In genomic region chr11:66745356-66746235, GRCh38 we compare ENCODE assay signal across 7 cellular contexts. TPM values are rescaled to one million over a fixed set of nuclear protein-coding genes. Genes with fewer than 3 reads are reported as not detected.
DNase-seq lines count a peak whose midpoint lies in the region; ATAC-seq and TF ChIP-seq lines count a peak whose summit lies in the region.

No MANE protein-coding gene starts in this region.

- H3K36me3 Mint-ChIP-seq in activated naive CD8-positive, alpha-beta T cell treated with anti-CD3 and anti-CD28 coated beads, Interleukin-2, amount 10 ng/mL, durations not matched to agents 7 days and 5 days = no peaks in the 10 kb centered on the region

- H3K4me2 ChIP-seq in OCI-LY3 (ENCODE audit: low read length) = peak overlapping the region; percentile 97

- H3K27me3 ChIP-seq in OCI-LY3 (ENCODE audit: low read depth, low read length) (no peaks in the 10 kb centered on the region), iPS-18a (ENCODE audit: control insufficient read depth, insufficient read depth, low read length) (no peaks in the 10 kb centered on the region)

- H3K36me3 ChIP-seq in OCI-LY3 (replicated peaks; ENCODE audit: low read depth, low read length) = peaks cover 14% of the 10 kb centered on the region
- no peaks in the 10 kb centered on the region for H3K36me3 ChIP-seq in iPS-18a (ENCODE audit: control insufficient read depth, low read depth, low read length)

- H3K27ac ChIP-seq in OCI-LY3 (ENCODE audit: low read length) = peak overlapping the region; percentile 44
- no peak overlapping the region for H3K27ac ChIP-seq in iPS-18a (ENCODE audit: low read length)

- peak; percentile 26 for ATAC-seq in HG02970 (IDR thresholded peaks at IDR 0.05; ENCODE audit: low FRiP score, unreplicated experiment)
- peak; percentile 44 for ATAC-seq in activated naive CD8-positive, alpha-beta T cell treated with anti-CD3 and anti-CD28 coated beads, Interleukin-2, amount 10 ng/mL, durations not matched to agents 7 days and 5 days (ENCODE audit: low read depth)

- no peak overlapping the region; the same call in 1 of the 2 replicates for H2AFZ ChIP-seq in OCI-LY3 (ENCODE audit: low read depth, low read length)

- H3K4me3 Mint-ChIP-seq in activated naive CD8-positive, alpha-beta T cell treated with anti-CD3 and anti-CD28 coated beads, Interleukin-2, amount 10 ng/mL, durations not matched to agents 7 days and 5 days = peak overlapping the region; percentile 97

- H3K9ac ChIP-seq in OCI-LY3 (ENCODE audit: low read length) (peak overlapping the region; percentile 68), iPS-18a (ENCODE audit: low read length) (no peak overlapping the region)

- no peak for TF ChIP-seq CTCF in OCI-LY3 (IDR thresholded peaks at IDR 0.05; ENCODE audit: low read depth, low read length)

- H3K4me3 ChIP-seq in OCI-LY3 (ENCODE audit: low read length) (peak overlapping the region; percentile 80), iPS-18a (ENCODE audit: low read length) (peak overlapping the region; percentile 91)

- peak overlapping the region; percentile 71 for H3K27ac Mint-ChIP-seq in activated naive CD8-positive, alpha-beta T cell treated with anti-CD3 and anti-CD28 coated beads, Interleukin-2, amount 10 ng/mL, durations not matched to agents 7 days and 5 days

- H3K4me1 Mint-ChIP-seq in activated naive CD8-positive, alpha-beta T cell treated with anti-CD3 and anti-CD28 coated beads, Interleukin-2, amount 10 ng/mL, durations not matched to agents 7 days and 5 days = peaks cover 1% of the 10 kb centered on the region

- peaks cover 14% of the 10 kb centered on the region for H3K9me3 ChIP-seq in OCI-LY3 (ENCODE audit: insufficient read depth, low read length)
- H3K9me3 ChIP-seq in iPS-18a (ENCODE audit: control insufficient read depth, low read depth, low read length) = no peaks in the 10 kb centered on the region

- H3K4me1 ChIP-seq in OCI-LY3 (ENCODE audit: low read length) = peaks cover 18% of the 10 kb centered on the region
- H3K4me1 ChIP-seq in iPS-18a (ENCODE audit: control insufficient read depth, low read depth, low read length) = no peaks in the 10 kb centered on the region

- peaks cover 2% of the 10 kb centered on the region for H3K9me3 Mint-ChIP-seq in activated naive CD8-positive, alpha-beta T cell treated with anti-CD3 and anti-CD28 coated beads, Interleukin-2, amount 10 ng/mL, durations not matched to agents 7 days and 5 days

- H4K20me1 ChIP-seq in OCI-LY3 (ENCODE audit: insufficient read depth, low read length) = no peaks in the 10 kb centered on the region

- H3K27me3 Mint-ChIP-seq in activated naive CD8-positive, alpha-beta T cell treated with anti-CD3 and anti-CD28 coated beads, Interleukin-2, amount 10 ng/mL, durations not matched to agents 7 days and 5 days = peaks cover 2% of the 10 kb centered on the region

- POLR2A ChIA-PET in activated naive CD8-positive, alpha-beta T cell treated with anti-CD3 and anti-CD28 coated beads, Interleukin-2, amount 10 ng/mL, durations not matched to agents 7 days and 5 days (lab: Charles Lee) = no interaction called here

- TF ChIP-seq POLR2A in GM18526 (IDR thresholded peaks at IDR 0.05; ENCODE audit: extremely low read depth, insufficient read length) = peak; percentile 31

- peak; percentile 60 for DNase-seq in activated naive CD8-positive, alpha-beta T cell treated with anti-CD3 and anti-CD28 coated beads, Interleukin-2, amount 10 ng/mL, durations not matched to agents 7 days and 5 days
- DNase-seq in stimulated activated CD4-positive, alpha-beta T cell treated with anti-CD3 and anti-CD28 coated beads, Interleukin-12 subunit alpha, Interleukin-12 subunit beta, amount 100 ng/mL, for 4 hours = peak; percentile 41
- DNase-seq in HPDE6-E6E7 (ENCODE audit: extremely low spot score) = no peak

- H3K79me2 ChIP-seq in OCI-LY3 (ENCODE audit: low read length) = peaks cover 13% of the 10 kb centered on the region

RNA-seq across cellular contexts. Expression of gene SPTBN2, which starts 16.6 kb away (rescaled TPM):
- 1 to 10 TPM; 1.3 to 1.6 TPM for total RNA-seq in activated naive CD8-positive, alpha-beta T cell treated with anti-CD3 and anti-CD28 coated beads, Interleukin-2, amount 10 ng/mL, durations not matched to agents 7 days and 5 days
